ENCODE assay signal across 2 cellular contexts in the genomic region with DNA sequence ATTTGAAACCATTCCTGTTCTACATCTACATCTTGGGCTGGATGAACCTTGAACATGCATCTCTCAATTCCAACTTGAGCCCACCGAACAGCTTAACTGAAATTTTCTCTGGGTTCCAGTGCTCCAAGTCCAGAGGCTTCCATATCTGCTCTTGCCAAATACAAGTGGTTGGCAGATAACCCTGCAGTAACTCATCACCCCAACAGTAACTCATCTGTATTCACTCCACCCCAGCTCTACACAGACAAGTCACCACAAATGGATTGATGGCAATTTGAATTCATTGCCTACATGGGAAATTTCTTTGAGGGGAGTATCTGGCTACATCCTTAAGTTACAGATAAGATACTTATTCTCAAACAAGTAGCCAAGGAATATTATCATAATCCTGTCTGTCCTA.
TF ChIP-seq lines count a peak whose summit lies in the region.

No MANE protein-coding gene starts in this region.

TF ChIP-seq in SK-N-SH, 30 proteins besides CTCF, POLR2A, EP300 and RAD21 (continued from another document):
- TF ChIP-seq, protein P1, sequence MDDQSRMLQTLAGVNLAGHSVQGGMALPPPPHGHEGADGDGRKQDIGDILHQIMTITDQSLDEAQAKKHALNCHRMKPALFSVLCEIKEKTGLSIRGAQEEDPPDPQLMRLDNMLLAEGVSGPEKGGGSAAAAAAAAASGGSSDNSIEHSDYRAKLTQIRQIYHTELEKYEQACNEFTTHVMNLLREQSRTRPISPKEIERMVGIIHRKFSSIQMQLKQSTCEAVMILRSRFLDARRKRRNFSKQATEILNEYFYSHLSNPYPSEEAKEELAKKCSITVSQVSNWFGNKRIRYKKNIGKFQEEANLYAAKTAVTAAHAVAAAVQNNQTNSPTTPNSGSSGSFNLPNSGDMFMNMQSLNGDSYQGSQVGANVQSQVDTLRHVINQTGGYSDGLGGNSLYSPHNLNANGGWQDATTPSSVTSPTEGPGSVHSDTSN (IDR thresholded peaks at IDR 0.05) = no peak
- TF ChIP-seq, protein P2, sequence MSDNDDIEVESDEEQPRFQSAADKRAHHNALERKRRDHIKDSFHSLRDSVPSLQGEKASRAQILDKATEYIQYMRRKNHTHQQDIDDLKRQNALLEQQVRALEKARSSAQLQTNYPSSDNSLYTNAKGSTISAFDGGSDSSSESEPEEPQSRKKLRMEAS (IDR thresholded peaks at IDR 0.05; ENCODE audit: low read depth) = no peak

TF ChIP-seq in SK-N-SH treated with all-trans-retinoic acid at 6 μM for 48 hours, 23 proteins besides CTCF, POLR2A, EP300 and RAD21 (continued from another document):
- TF ChIP-seq SNAI2 (CRISPR knock-in tag; IDR thresholded peaks at IDR 0.05) (no peak), PPARA (CRISPR knock-in tag; IDR thresholded peaks at IDR 0.05; ENCODE audit: borderline replicate concordance) (no peak), CSDC2 (CRISPR knock-in tag; IDR thresholded peaks at IDR 0.05) (no peak), ARNTL (CRISPR knock-in tag; IDR thresholded peaks at IDR 0.05; ENCODE audit: borderline replicate concordance, low read depth) (no peak), ISL1 (CRISPR knock-in tag; IDR thresholded peaks at IDR 0.05) (no peak), GLIS3 (CRISPR knock-in tag; IDR thresholded peaks at IDR 0.05) (no peak), ESRRG (CRISPR knock-in tag; IDR thresholded peaks at IDR 0.05) (no peak), TCF4 (CRISPR knock-in tag; IDR thresholded peaks at IDR 0.05; ENCODE audit: borderline replicate concordance) (no peak), BACH2 (CRISPR knock-in tag; IDR thresholded peaks at IDR 0.05; ENCODE audit: borderline replicate concordance) (no peak), ZNF8 (CRISPR knock-in tag; IDR thresholded peaks at IDR 0.05) (no peak), ZFP30 (CRISPR knock-in tag; IDR thresholded peaks at IDR 0.05) (no peak)
- TF ChIP-seq, protein P3, sequence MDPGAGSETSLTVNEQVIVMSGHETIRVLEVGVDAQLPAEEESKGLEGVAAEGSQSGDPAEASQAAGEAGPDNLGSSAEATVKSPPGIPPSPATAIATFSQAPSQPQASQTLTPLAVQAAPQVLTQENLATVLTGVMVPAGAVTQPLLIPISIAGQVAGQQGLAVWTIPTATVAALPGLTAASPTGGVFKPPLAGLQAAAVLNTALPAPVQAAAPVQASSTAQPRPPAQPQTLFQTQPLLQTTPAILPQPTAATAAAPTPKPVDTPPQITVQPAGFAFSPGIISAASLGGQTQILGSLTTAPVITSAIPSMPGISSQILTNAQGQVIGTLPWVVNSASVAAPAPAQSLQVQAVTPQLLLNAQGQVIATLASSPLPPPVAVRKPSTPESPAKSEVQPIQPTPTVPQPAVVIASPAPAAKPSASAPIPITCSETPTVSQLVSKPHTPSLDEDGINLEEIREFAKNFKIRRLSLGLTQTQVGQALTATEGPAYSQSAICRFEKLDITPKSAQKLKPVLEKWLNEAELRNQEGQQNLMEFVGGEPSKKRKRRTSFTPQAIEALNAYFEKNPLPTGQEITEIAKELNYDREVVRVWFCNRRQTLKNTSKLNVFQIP (CRISPR knock-in tag; IDR thresholded peaks at IDR 0.05; ENCODE audit: borderline replicate concordance, low read depth) = no peak
- TF ChIP-seq, protein P4, sequence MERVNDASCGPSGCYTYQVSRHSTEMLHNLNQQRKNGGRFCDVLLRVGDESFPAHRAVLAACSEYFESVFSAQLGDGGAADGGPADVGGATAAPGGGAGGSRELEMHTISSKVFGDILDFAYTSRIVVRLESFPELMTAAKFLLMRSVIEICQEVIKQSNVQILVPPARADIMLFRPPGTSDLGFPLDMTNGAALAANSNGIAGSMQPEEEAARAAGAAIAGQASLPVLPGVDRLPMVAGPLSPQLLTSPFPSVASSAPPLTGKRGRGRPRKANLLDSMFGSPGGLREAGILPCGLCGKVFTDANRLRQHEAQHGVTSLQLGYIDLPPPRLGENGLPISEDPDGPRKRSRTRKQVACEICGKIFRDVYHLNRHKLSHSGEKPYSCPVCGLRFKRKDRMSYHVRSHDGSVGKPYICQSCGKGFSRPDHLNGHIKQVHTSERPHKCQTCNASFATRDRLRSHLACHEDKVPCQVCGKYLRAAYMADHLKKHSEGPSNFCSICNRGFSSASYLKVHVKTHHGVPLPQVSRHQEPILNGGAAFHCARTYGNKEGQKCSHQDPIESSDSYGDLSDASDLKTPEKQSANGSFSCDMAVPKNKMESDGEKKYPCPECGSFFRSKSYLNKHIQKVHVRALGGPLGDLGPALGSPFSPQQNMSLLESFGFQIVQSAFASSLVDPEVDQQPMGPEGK (CRISPR knock-in tag; IDR thresholded peaks at IDR 0.05; ENCODE audit: borderline replicate concordance) = no peak
- TF ChIP-seq, protein P5, sequence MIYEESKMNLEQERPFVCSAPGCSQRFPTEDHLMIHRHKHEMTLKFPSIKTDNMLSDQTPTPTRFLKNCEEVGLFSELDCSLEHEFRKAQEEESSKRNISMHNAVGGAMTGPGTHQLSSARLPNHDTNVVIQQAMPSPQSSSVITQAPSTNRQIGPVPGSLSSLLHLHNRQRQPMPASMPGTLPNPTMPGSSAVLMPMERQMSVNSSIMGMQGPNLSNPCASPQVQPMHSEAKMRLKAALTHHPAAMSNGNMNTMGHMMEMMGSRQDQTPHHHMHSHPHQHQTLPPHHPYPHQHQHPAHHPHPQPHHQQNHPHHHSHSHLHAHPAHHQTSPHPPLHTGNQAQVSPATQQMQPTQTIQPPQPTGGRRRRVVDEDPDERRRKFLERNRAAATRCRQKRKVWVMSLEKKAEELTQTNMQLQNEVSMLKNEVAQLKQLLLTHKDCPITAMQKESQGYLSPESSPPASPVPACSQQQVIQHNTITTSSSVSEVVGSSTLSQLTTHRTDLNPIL (CRISPR knock-in tag; IDR thresholded peaks at IDR 0.05; ENCODE audit: low read depth) = no peak
